8 cellular contexts compared by ENCODE assay signal in genomic region chr12:50057000-50057841, GRCh38. TPM values are rescaled to one million over a fixed set of nuclear protein-coding genes. Genes with fewer than 3 reads are reported as not detected.
DNase-seq lines count a peak whose midpoint lies in the region; ATAC-seq, FAIRE-seq and TF ChIP-seq lines count a peak whose summit lies in the region.

TSS of gene ASIC1 (plus strand) at chr12:50057596. CDS start at chr12:50058767, 1,171 bp downstream.

- H3K27ac ChIP-seq in adrenal gland (peak within 1 kb of the TSS in 2 of 5 donors; percentile 26 to 44), heart left ventricle (peak within 1 kb of the TSS in 1 of 12 donors; percentile 67), ovary (peak within 1 kb of the TSS in 1 of 2 donors; percentile 32)

- H3K4me1 ChIP-seq in adrenal gland (replicated peaks in 1 of 2) (peaks cover 11 to 14% of the 10 kb centered on the region in 2 donors), heart left ventricle (peaks cover 0 to 32% (median 15%) of the 10 kb centered on the region in 12 donors), ovary (ENCODE audit: insufficient read depth) (peaks cover 8% of the 10 kb centered on the region)

- H3K4me3 ChIP-seq in adrenal gland = peak within 1 kb of the TSS in 2 of 4 donors; percentile 40 to 80
- peak within 1 kb of the TSS; percentile 11 to 86 (median 66) for H3K4me3 ChIP-seq in heart left ventricle
- H3K4me3 ChIP-seq in ovary = peak within 1 kb of the TSS; percentile 67

- TF ChIP-seq CTCF in adrenal gland (IDR thresholded peaks at IDR 0.05) (peak in 4 of 6 experiments; percentile 11 to 25 (median 20)), heart left ventricle (IDR thresholded peaks at IDR 0.05) (peak in 3 of 12 donors; percentile 8 to 13 (median 11)), ovary (IDR thresholded peaks at IDR 0.05) (peak in 1 of 3 donors; percentile 20)

- intact Hi-C loops in adrenal gland (cut with DNase I) = loop anchor here (5.0 to 10.0 kb wide), 3 partner anchors 90 to 192 kb away; no protein-coding TSS in a partner anchor
- intact Hi-C loops in heart left ventricle (cut with DNase I) = loop anchor here (1.0 to 10.0 kb wide), 9 partner anchors 82 to 282 kb away; partner anchors contain the start of gene AQP6 (in 1 of the 10)
- intact Hi-C loops in ovary (cut with DNase I) = loop anchor here in 2 of 4 donors (5.0 to 10.0 kb wide), 3 partner anchors 90 to 192 kb away; partner anchors contain the start of gene AQP5 (in 1 of the 2)

- ATAC-seq in heart left ventricle = peak; percentile 14 to 78 (median 76)
- no peak for ATAC-seq in HG02981 (IDR thresholded peaks at IDR 0.05; ENCODE audit: unreplicated experiment)

- peak; percentile 48 for DNase-seq in CD1c-positive myeloid dendritic cell (ENCODE audit: extremely low spot score)
- DNase-seq in HTR-8/SVneo (ENCODE audit: insufficient read length, low spot score) = peak; percentile 72
- peak; percentile 42 for DNase-seq in RPMI7951 (ENCODE audit: low read depth)
- peak; percentile 66 to 85 (median 73) for DNase-seq in adrenal gland
- peak; percentile 66 to 85 (median 76) for DNase-seq in heart left ventricle
- DNase-seq in ovary = peak; percentile 66 to 85 (median 79)
- DNase-seq in ureter (ENCODE audit: low spot score) = peak; percentile 63

- FAIRE-seq in HTR-8/SVneo (lab: Jason Lieb, UNC) = peak; percentile 87

- 1 to 3% (median 2%) methylated on average over 12 to 87 of the region's 88 CpGs for WGBS in adrenal gland, 4 donors
- WGBS in heart left ventricle, 4 donors = 1% methylated on average over 33 to 88 of the region's 88 CpGs
- 1% methylated on average over 46 to 88 of the region's 88 CpGs for WGBS in ovary, 3 donors

- no peak for TF ChIP-seq POLR2A in adrenal gland (IDR thresholded peaks at IDR 0.05)
- no peak for TF ChIP-seq POLR2A in heart left ventricle (IDR thresholded peaks at IDR 0.05)
- no peak for TF ChIP-seq POLR2A in ovary (IDR thresholded peaks at IDR 0.05)

- no peak for TF ChIP-seq EP300 in ovary (IDR thresholded peaks at IDR 0.05)

- H3K9me3 ChIP-seq in adrenal gland (replicated peaks in 1 of 3) (no peaks in the 10 kb centered on the region), heart left ventricle (no peaks in the 10 kb centered on the region), ovary (no peaks in the 10 kb centered on the region)

- H3K27me3 ChIP-seq in adrenal gland (peaks cover 6% of the 10 kb centered on the region), heart left ventricle (peaks cover 0 to 27% (median 0%) of the 10 kb centered on the region in 9 donors), ovary (no peaks in the 10 kb centered on the region)

- H3K36me3 ChIP-seq in adrenal gland (replicated peaks in 1 of 2) (no peaks in the 10 kb centered on the region), heart left ventricle (no peaks in the 10 kb centered on the region), ovary (no peaks in the 10 kb centered on the region)

RNA-seq across cellular contexts. Expression of gene ASIC1, which starts in this region (rescaled TPM):
- total RNA-seq in RPMI7951 (2014; rRNA removed; shearing (Covaris generic)) = 0.24 and 0.39 TPM in 2 replicates
- total RNA-seq in adrenal gland = 1 to 10 TPM in 2 of 8 donors, under 1 TPM in 5, not detected in 1; 0.65 to 1.2 (median 0.79) TPM
- 1 to 10 TPM in 1 of 3 donors, under 1 TPM in 2; 0.47 to 1.3 (median 0.71) TPM for polyA plus RNA-seq in adrenal gland
- total RNA-seq in heart left ventricle = 1 to 10 TPM in 4 of 9 donors, under 1 TPM in 5; 0.31 to 1.8 (median 0.87) TPM
- under 1 TPM; 0.38 to 0.71 TPM for polyA plus RNA-seq in heart left ventricle
- total RNA-seq in ovary = 1 to 10 TPM in 2 of 7 donors, under 1 TPM in 5; 0.12 to 4.1 (median 0.69) TPM
- 1 to 10 TPM in 1 of 2 donors, under 1 TPM in 1; 0.58 to 3.0 TPM for polyA plus RNA-seq in ovary
- 1.6 TPM for total RNA-seq in ureter

Comparison
In these comparisons a context has a peak if more than half of its experiments do, and no peak if none do; other contexts are left out.
1. Peak in DNase-seq in RPMI7951; RNA of the gene not detected or under 1 TPM.